Comparison of ENCODE assay signal across 1 cellular context in genomic region chr3:99686955-99687612, GRCh38.
TF ChIP-seq lines count a peak whose summit lies in the region.

No MANE protein-coding gene starts in this region.

TF ChIP-seq in K562, 482 proteins besides CTCF, POLR2A, EP300 and RAD21:
- TF ChIP-seq KLF16 (IDR thresholded peaks at IDR 0.05) (0 out of 2 replicates have a peak, but pooled peaks have one; percentile 24), HEY1 (CRISPR knock-in tag; IDR thresholded peaks at IDR 0.05; ENCODE audit: borderline replicate concordance) (no peak)
